1 cellular context compared by ENCODE assay signal in the genomic region with DNA sequence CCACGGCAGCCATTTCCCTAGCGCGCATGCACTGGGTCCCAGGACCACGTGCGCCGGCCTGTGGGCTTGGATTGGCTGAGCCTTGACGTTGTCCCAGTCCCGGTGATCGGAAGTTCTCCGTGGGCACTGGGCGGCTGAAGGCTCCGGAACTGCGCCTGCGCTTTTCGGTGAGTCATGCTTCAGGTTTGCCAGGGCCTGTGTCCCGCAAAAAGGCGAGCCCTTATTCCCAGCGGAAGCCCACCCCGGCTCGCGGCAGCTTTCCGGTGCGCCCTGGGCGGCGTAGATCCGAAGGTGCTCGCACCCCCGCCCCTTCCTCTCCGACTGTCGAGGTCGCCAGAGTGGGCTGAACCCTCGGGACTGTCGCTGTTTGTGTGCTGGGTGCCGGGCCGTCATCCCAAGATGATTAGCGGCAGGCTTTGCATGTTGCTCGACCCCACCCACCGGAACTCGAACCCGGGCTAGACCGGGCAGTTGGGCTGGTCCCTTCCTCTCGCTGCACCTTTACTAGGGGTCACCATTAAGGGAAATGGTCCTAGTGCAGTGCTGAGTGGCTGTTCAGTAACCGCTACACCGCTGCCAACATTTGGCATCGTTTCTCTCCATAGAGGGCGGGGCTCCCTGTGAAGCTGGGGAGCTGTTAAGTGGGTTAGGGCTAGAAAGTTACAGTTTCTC.
TF ChIP-seq lines count a peak whose summit lies in the region.

TCEANC (plus strand) TSS at position 120 of the 672 bp plus-strand sequence. CDS start 9,368 bp downstream, outside the sequence.

TF ChIP-seq in SK-N-SH, 30 proteins besides CTCF, POLR2A, EP300 and RAD21 (continued from another document):
- TF ChIP-seq YY1 (IDR thresholded peaks at IDR 0.05; ENCODE audit: low read depth): 0 out of 2 replicates have a peak, but pooled peaks have one; percentile 2
- no peak for TF ChIP-seq EZH2phosphoT487 (IDR thresholded peaks at IDR 0.05; ENCODE audit: borderline replicate concordance, low read depth)
- no peak for TF ChIP-seq ELF1 (IDR thresholded peaks at IDR 0.05)
- TF ChIP-seq TCF12 (IDR thresholded peaks at IDR 0.05): peak; percentile 37; the same call in 1 of the 2 replicates
- TF ChIP-seq GABPA (IDR thresholded peaks at IDR 0.05; ENCODE audit: low read depth): peak; percentile 78
- TF ChIP-seq NRF1 (IDR thresholded peaks at IDR 0.05; ENCODE audit: low read depth, low read length): peak; percentile 81
- TF ChIP-seq FOXJ3 (CRISPR knock-in tag; IDR thresholded peaks at IDR 0.05): no peak
- TF ChIP-seq GATA2 (CRISPR knock-in tag; IDR thresholded peaks at IDR 0.05): no peak
- TF ChIP-seq CHD2 (IDR thresholded peaks at IDR 0.05; ENCODE audit: low read length, partially characterized antibody): no peak
- TF ChIP-seq SIN3A (IDR thresholded peaks at IDR 0.05; ENCODE audit: borderline replicate concordance, low read depth, low read length): peak; percentile 40; the same call in 1 of the 2 replicates
- TF ChIP-seq, protein P1, sequence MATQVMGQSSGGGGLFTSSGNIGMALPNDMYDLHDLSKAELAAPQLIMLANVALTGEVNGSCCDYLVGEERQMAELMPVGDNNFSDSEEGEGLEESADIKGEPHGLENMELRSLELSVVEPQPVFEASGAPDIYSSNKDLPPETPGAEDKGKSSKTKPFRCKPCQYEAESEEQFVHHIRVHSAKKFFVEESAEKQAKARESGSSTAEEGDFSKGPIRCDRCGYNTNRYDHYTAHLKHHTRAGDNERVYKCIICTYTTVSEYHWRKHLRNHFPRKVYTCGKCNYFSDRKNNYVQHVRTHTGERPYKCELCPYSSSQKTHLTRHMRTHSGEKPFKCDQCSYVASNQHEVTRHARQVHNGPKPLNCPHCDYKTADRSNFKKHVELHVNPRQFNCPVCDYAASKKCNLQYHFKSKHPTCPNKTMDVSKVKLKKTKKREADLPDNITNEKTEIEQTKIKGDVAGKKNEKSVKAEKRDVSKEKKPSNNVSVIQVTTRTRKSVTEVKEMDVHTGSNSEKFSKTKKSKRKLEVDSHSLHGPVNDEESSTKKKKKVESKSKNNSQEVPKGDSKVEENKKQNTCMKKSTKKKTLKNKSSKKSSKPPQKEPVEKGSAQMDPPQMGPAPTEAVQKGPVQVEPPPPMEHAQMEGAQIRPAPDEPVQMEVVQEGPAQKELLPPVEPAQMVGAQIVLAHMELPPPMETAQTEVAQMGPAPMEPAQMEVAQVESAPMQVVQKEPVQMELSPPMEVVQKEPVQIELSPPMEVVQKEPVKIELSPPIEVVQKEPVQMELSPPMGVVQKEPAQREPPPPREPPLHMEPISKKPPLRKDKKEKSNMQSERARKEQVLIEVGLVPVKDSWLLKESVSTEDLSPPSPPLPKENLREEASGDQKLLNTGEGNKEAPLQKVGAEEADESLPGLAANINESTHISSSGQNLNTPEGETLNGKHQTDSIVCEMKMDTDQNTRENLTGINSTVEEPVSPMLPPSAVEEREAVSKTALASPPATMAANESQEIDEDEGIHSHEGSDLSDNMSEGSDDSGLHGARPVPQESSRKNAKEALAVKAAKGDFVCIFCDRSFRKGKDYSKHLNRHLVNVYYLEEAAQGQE (IDR thresholded peaks at IDR 0.05; ENCODE audit: low read depth, low read length): no peak
- TF ChIP-seq MXI1 (IDR thresholded peaks at IDR 0.05; ENCODE audit: low read depth, low read length): peak; percentile 79
- peak; percentile 82 for TF ChIP-seq POLR2AphosphoS5 (IDR thresholded peaks at IDR 0.05; ENCODE audit: low read depth, low read length)
- TF ChIP-seq, protein P2, sequence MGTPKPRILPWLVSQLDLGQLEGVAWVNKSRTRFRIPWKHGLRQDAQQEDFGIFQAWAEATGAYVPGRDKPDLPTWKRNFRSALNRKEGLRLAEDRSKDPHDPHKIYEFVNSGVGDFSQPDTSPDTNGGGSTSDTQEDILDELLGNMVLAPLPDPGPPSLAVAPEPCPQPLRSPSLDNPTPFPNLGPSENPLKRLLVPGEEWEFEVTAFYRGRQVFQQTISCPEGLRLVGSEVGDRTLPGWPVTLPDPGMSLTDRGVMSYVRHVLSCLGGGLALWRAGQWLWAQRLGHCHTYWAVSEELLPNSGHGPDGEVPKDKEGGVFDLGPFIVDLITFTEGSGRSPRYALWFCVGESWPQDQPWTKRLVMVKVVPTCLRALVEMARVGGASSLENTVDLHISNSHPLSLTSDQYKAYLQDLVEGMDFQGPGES (IDR thresholded peaks at IDR 0.05; ENCODE audit: low read depth, low read length): no peak
- no peak for TF ChIP-seq MEF2A (IDR thresholded peaks at IDR 0.05; ENCODE audit: borderline replicate concordance, low read depth)
- no peak for TF ChIP-seq RXRA (IDR thresholded peaks at IDR 0.05; ENCODE audit: borderline replicate concordance, low read depth)
